In genomic region chr3:116059421-116060096, GRCh38 we compare ENCODE assay signal across 12 cellular contexts.
DNase-seq lines count a peak whose midpoint lies in the region; TF ChIP-seq lines count a peak whose summit lies in the region.
"Had no signal": no experiment of that assay in that cellular context is flagged by ENCODE, and none has a peak within 500 bp of the region (broad histone marks: within the 10 kb centered on the region; RNA-seq: fewer than 3 reads in every experiment).

No MANE protein-coding gene starts in this region.

- intact Hi-C loops in MCF 10A (cut with micrococcal nuclease), result no loop called here
- intact Hi-C loops in breast epithelium (cut with DNase I; ENCODE audit: low total_unique reads), result no loop called here

- H3K27ac Mint-ChIP-seq in MCF 10A (ENCODE audit: low read depth, unreplicated experiment), result peak overlapping the region; percentile 62
- no peak overlapping the region for H3K27ac Mint-ChIP-seq in progenitor cell of endocrine pancreas
- H3K27ac Mint-ChIP-seq: activated B cell treated with CpG ODN at 0.5 μM for 24 hours; CD4-positive, CD25-positive, alpha-beta regulatory T cell had no signal

- no peaks in the 10 kb centered on the region for H3K36me3 ChIP-seq in breast epithelium

- no peaks in the 10 kb centered on the region for H3K9me3 ChIP-seq in breast epithelium

- no peak overlapping the region for H3K27ac ChIP-seq in breast epithelium

- H3K27me3 Mint-ChIP-seq in MCF 10A (ENCODE audit: insufficient read depth, unreplicated experiment), result no peaks in the 10 kb centered on the region
- H3K27me3 Mint-ChIP-seq in progenitor cell of endocrine pancreas, result no peaks in the 10 kb centered on the region
- H3K27me3 Mint-ChIP-seq: activated B cell treated with CpG ODN at 0.5 μM for 24 hours; CD4-positive, CD25-positive, alpha-beta regulatory T cell had no signal

- H3K4me3 ChIP-seq in breast epithelium, result no peak overlapping the region

- TF ChIP-seq POLR2A in breast epithelium (IDR thresholded peaks at IDR 0.05), result no peak

- POLR2A ChIA-PET in MCF 10A (lab: Yijun Ruan, JAX), result interaction anchor here (1.2 to 1.8 kb wide), 2 partner anchors 9 to 21 kb away, joined by 6 to 10 read pairs; no protein-coding TSS in a partner anchor

- TF ChIP-seq CTCF in MCF 10A (IDR thresholded peaks at IDR 0.05; ENCODE audit: unreplicated experiment) (no peak), breast epithelium (IDR thresholded peaks at IDR 0.05) (no peak), progenitor cell of endocrine pancreas (IDR thresholded peaks at IDR 0.05; ENCODE audit: unreplicated experiment) (no peak)

- no peaks in the 10 kb centered on the region for H3K4me1 ChIP-seq in breast epithelium

- no peaks in the 10 kb centered on the region for H3K36me3 Mint-ChIP-seq in MCF 10A (ENCODE audit: insufficient read depth, unreplicated experiment)
- H3K36me3 Mint-ChIP-seq in progenitor cell of endocrine pancreas (ENCODE audit: insufficient read depth), result no peaks in the 10 kb centered on the region
- H3K36me3 Mint-ChIP-seq: CD4-positive, CD25-positive, alpha-beta regulatory T cell had no signal

- H3K4me1 Mint-ChIP-seq in MCF 10A (ENCODE audit: insufficient read depth, unreplicated experiment) (peaks cover 8% of the 10 kb centered on the region), progenitor cell of endocrine pancreas (ENCODE audit: low read depth) (peaks cover 2% of the 10 kb centered on the region)
- H3K4me1 Mint-ChIP-seq: CD4-positive, CD25-positive, alpha-beta regulatory T cell had no signal

- BruUV-seq in MCF 10A (replicated peaks; lab: Mats Ljungman, UMichigan), result no TSS peak

- H3K4me3 Mint-ChIP-seq in MCF 10A (ENCODE audit: unreplicated experiment) (no peak overlapping the region), progenitor cell of endocrine pancreas (ENCODE audit: low read depth) (no peak overlapping the region)
- H3K4me3 Mint-ChIP-seq: activated B cell treated with CpG ODN at 0.5 μM for 24 hours; CD4-positive, CD25-positive, alpha-beta regulatory T cell had no signal

- CTCF ChIA-PET in MCF 10A (lab: Yijun Ruan, JAX), result interaction anchor here (0.7 to 1.2 kb wide), 3 partner anchors 122 to 1845 kb away, joined by 3 to 4 read pairs (median 3); no protein-coding TSS in a partner anchor

- no peaks in the 10 kb centered on the region for H3K27me3 ChIP-seq in breast epithelium

- DNase-seq in MCF 10A (ENCODE audit: unreplicated experiment), result peak; percentile 87
- no peak for DNase-seq in breast epithelium (ENCODE audit: low spot score in 2 of 2)
- DNase-seq in RKO (ENCODE audit: low spot score), result peak; percentile 70
- peak; percentile 5 for DNase-seq in fibroblast of the conjunctiva (ENCODE audit: low read depth)
- DNase-seq in ureter (ENCODE audit: low spot score), result peak; percentile 44
- no peak for DNase-seq in NCI-H2196 (lab: John Stamatoyannopoulos, UW; ENCODE audit: unreplicated experiment)
- DNase-seq in hippocampal formation (lab: John Stamatoyannopoulos, UW), result no peak
- DNase-seq in progenitor cell of endocrine pancreas (ENCODE audit: low spot score, unreplicated experiment), result no peak
- DNase-seq: activated B cell treated with CpG ODN at 0.5 μM for 24 hours; CD4-positive, CD25-positive, alpha-beta regulatory T cell; central memory CD4-positive, alpha-beta T cell; NCI-H1048 had no signal

- no peaks in the 10 kb centered on the region for H3K9me3 Mint-ChIP-seq in MCF 10A (ENCODE audit: unreplicated experiment)
- no peaks in the 10 kb centered on the region for H3K9me3 Mint-ChIP-seq in progenitor cell of endocrine pancreas (ENCODE audit: low read depth)
- H3K9me3 Mint-ChIP-seq: activated B cell treated with CpG ODN at 0.5 μM for 24 hours had no signal

Comparison
In these comparisons a context has a peak if more than half of its experiments do, and no peak if none do; other contexts are left out.
1. DNase-seq: peak in MCF 10A (single experiment), RKO (single experiment), fibroblast of the conjunctiva (single experiment) and ureter (single experiment); none in breast epithelium (0 of 2), NCI-H2196 (single experiment), hippocampal formation (0 of 2) and progenitor cell of endocrine pancreas (single experiment).